ENCODE assay signal across 19 cellular contexts in the genomic region with DNA sequence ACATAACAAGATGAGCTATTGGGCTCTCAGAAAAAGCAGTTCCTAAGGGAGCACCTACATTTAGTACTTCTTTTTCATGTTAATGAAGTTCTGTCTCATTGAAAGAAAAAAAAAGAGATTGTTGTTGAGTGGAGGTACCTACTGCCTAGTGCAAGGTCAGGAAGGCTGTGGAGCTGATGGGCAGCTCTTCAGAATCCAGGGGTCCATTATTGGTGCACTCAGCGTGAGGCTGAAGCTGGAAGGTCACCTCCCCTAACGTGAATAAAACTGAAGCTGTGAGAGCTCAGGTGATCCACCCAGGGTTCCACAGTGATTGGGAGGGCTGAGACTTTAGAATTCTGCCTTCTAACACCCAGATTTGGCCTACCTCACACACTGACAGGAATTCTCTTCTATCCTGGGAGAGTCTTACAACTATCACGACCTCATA.
DNase-seq lines count a peak whose midpoint lies in the region; ATAC-seq, FAIRE-seq and TF ChIP-seq lines count a peak whose summit lies in the region.
"Had no signal": no experiment of that assay in that cellular context is flagged by ENCODE, and none has a peak within 500 bp of the region (broad histone marks: within the 10 kb centered on the region; RNA-seq: fewer than 3 reads in every experiment).

No MANE protein-coding gene starts in this region.

- no peaks in the 10 kb centered on the region for H4K20me1 ChIP-seq in GM12878 (ENCODE audit: control insufficient read depth, insufficient read depth)
- H4K20me1 ChIP-seq: BLaER1 had no signal

- SMC1A ChIA-PET in GM12878 (lab: Charles Lee; ENCODE audit: uncharacterized antibody, unreplicated experiment) = interaction anchor here (0.7 to 1.2 kb wide), 3 partner anchors 8 to 15 kb away, joined by 3 read pairs; no protein-coding TSS in a partner anchor

- intact Hi-C loops in GM12878 (cut with micrococcal nuclease; ENCODE audit: unreplicated experiment) = no loop called here

- no peak overlapping the region for H3K27ac ChIP-seq in GM12878 (ENCODE audit: control insufficient read depth, insufficient read depth)
- H3K27ac ChIP-seq: BLaER1, HL-60, KMS-11, SK-N-MC had no signal

- TF ChIP-seq RAD21 in GM12878 (IDR thresholded peaks at IDR 0.05; ENCODE audit: insufficient read depth, low read depth, low read length) = no peak

- peak overlapping the region; percentile 18 for H3K4me3 ChIP-seq in GM12875 (ENCODE audit: low read depth, low read length)
- no peak overlapping the region for H3K4me3 ChIP-seq in GM12878
- H3K4me3 ChIP-seq: BLaER1, SK-N-MC had no signal

- WGBS in GM12878 (ENCODE audit: insufficient coverage, insufficient replicate concordance, low lambda C conversion rate, missing lambda C conversion rate) = 26% methylated on average over 3 of the region's 3 CpGs

- H3K4me2 ChIP-seq in GM12878 (ENCODE audit: control insufficient read depth, insufficient read depth) = no peak overlapping the region
- H3K4me2 ChIP-seq: KMS-11 had no signal

- H2AFZ ChIP-seq in GM12878 (ENCODE audit: control insufficient read depth, low read depth, low read length) = no peak overlapping the region

- no peaks in the 10 kb centered on the region for H3K27me3 Mint-ChIP-seq in chondrocyte (ENCODE audit: low read depth)
- H3K27me3 Mint-ChIP-seq: T-cell had no signal

- TSS peak; percentile 50 for BruUV-seq in GM12878 (replicated peaks; lab: Mats Ljungman, UMichigan)

- no peaks in the 10 kb centered on the region for H3K79me2 ChIP-seq in GM12878 (ENCODE audit: control insufficient read depth, insufficient read depth, low read length)

- CTCF ChIA-PET in GM12878 (lab: Yijun Ruan, JAX) = interaction anchor here (0.6 to 1.1 kb wide), 2 partner anchors 34 to 624 kb away, joined by 3 read pairs; no protein-coding TSS in a partner anchor

- no peak for FAIRE-seq in GM12878 (lab: Jason Lieb, UNC)
- FAIRE-seq: A204.1 had no signal

- DNase-seq in NCI-H187 (lab: John Stamatoyannopoulos, UW) (peak; percentile 31 to 34), GM12878 (ENCODE audit: low read depth, low spot score) (no peak), iPS-NIHi7 (ENCODE audit: extremely low spot score) (peak; percentile 31), NCI-H2171 treated with DMSO at 0.1 percent for 48 hours (lab: John Stamatoyannopoulos, UW) (no peak), NCI-H1105 treated with DMSO at 0.1 percent for 48 hours (lab: John Stamatoyannopoulos, UW) (no peak), chondrocyte (ENCODE audit: low spot score) (no peak)
- DNase-seq: CD8-positive, alpha-beta T cell; NCI-H1048; NCI-H2171; NCI-H510A; NCI-H774; T-cell had no signal

- H3K4me1 Mint-ChIP-seq in chondrocyte (ENCODE audit: low read depth) = peaks cover 32% of the 10 kb centered on the region

- POLR2A ChIA-PET in GM12878 (lab: Charles Lee) = no interaction called here

- H3K4me1 ChIP-seq in GM12878 (ENCODE audit: control insufficient read depth, insufficient read depth, low read length) = no peaks in the 10 kb centered on the region

- H3K27me3 ChIP-seq in GM12878 (replicated peaks in 1 of 2; ENCODE audit: control insufficient read depth in 2 of 2, insufficient read depth in 2 of 2, low read length in 1 of 2) = no peaks in the 10 kb centered on the region
- H3K27me3 ChIP-seq: BLaER1 had no signal

- TF ChIP-seq CTCF in GM12875 (IDR thresholded peaks at IDR 0.05; ENCODE audit: borderline replicate concordance, insufficient read depth, low read depth, low read length) (no peak), GM12878 (IDR thresholded peaks at IDR 0.05 in 2 of 3, conservative IDR thresholded peaks at IDR 0.05 in 1 of 3; ENCODE audit: control insufficient read depth in 2 of 3, extremely low read depth in 1 of 3, insufficient read depth in 1 of 3, low read depth in 3 of 3, low read length in 3 of 3) (no peak), chondrocyte (IDR thresholded peaks at IDR 0.05) (no peak)

- H3K4me3 Mint-ChIP-seq in chondrocyte (ENCODE audit: unreplicated experiment) = no peak overlapping the region
- H3K4me3 Mint-ChIP-seq: CD8-positive, alpha-beta T cell; T-cell had no signal

- H3K36me3 Mint-ChIP-seq in chondrocyte (ENCODE audit: low read depth) = no peaks in the 10 kb centered on the region
- H3K36me3 Mint-ChIP-seq: CD8-positive, alpha-beta T cell had no signal

- no peaks in the 10 kb centered on the region for H3K9me3 Mint-ChIP-seq in chondrocyte (ENCODE audit: low read depth)
- H3K9me3 Mint-ChIP-seq: CD8-positive, alpha-beta T cell; T-cell had no signal

- ATAC-seq in GM12878 = no peak
- ATAC-seq in GM21825 (IDR thresholded peaks at IDR 0.05; ENCODE audit: unreplicated experiment) = no peak
- ATAC-seq: CD8-positive, alpha-beta T cell; T-cell had no signal

- H3K9me3 ChIP-seq in GM12878 (replicated peaks; ENCODE audit: control insufficient read depth, insufficient read depth, low read length) = no peaks in the 10 kb centered on the region

- TF ChIP-seq EP300 in GM12878 (IDR thresholded peaks at IDR 0.05; ENCODE audit: borderline replicate concordance in 1 of 2, control insufficient read depth in 1 of 2, low read depth in 2 of 2, low read length in 2 of 2) = no peak

- H3K9ac ChIP-seq in GM12878 (ENCODE audit: control insufficient read depth, insufficient read depth, low read length) = no peak overlapping the region
- H3K9ac ChIP-seq: BLaER1, KMS-11 had no signal

- in situ Hi-C loops in GM12878 (cut with MboI) = no loop called here

- H3K27ac Mint-ChIP-seq in chondrocyte (ENCODE audit: unreplicated experiment) = no peak overlapping the region
- H3K27ac Mint-ChIP-seq: CD8-positive, alpha-beta T cell; T-cell had no signal

- RAD21 ChIA-PET in GM12878 (lab: Charles Lee; ENCODE audit: unreplicated experiment) = no interaction called here

- no peaks in the 10 kb centered on the region for H3K36me3 ChIP-seq in GM12878 (ENCODE audit: control insufficient read depth in 2 of 2, insufficient read depth in 2 of 2, low read length in 1 of 2)
- H3K36me3 ChIP-seq: BLaER1 had no signal

- TF ChIP-seq POLR2A in GM12878 (IDR thresholded peaks at IDR 0.05; ENCODE audit: low read depth, low read length) = no peak

TF ChIP-seq in GM12878, 131 proteins besides CTCF, POLR2A, EP300 and RAD21:
- TF ChIP-seq, protein P1, sequence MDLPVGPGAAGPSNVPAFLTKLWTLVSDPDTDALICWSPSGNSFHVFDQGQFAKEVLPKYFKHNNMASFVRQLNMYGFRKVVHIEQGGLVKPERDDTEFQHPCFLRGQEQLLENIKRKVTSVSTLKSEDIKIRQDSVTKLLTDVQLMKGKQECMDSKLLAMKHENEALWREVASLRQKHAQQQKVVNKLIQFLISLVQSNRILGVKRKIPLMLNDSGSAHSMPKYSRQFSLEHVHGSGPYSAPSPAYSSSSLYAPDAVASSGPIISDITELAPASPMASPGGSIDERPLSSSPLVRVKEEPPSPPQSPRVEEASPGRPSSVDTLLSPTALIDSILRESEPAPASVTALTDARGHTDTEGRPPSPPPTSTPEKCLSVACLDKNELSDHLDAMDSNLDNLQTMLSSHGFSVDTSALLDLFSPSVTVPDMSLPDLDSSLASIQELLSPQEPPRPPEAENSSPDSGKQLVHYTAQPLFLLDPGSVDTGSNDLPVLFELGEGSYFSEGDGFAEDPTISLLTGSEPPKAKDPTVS (IDR thresholded peaks at IDR 0.05; ENCODE audit: low read depth, low read length) = no peak
- peak in 1 of 2 experiments; percentile 60; a peak in 1 of 4 replicates for TF ChIP-seq ETV6 (conservative IDR thresholded peaks at IDR 0.05 in 1 of 2, IDR thresholded peaks at IDR 0.05 in 1 of 2; ENCODE audit: borderline replicate concordance in 1 of 2, low read depth in 1 of 2)

Comparison
In these comparisons a context has a peak if more than half of its experiments do, and no peak if none do; other contexts are left out.
1. DNase-seq: peak in NCI-H187 (2 of 2) and iPS-NIHi7 (single experiment); none in GM12878 (single experiment), NCI-H2171 treated with DMSO at 0.1 percent for 48 hours (single experiment), NCI-H1105 treated with DMSO at 0.1 percent for 48 hours (single experiment) and chondrocyte (single experiment).